ENCODE assay signal across 35 cellular contexts in genomic region chr9:101435601-101436079, GRCh38. TPM values are rescaled to one million over a fixed set of nuclear protein-coding genes. Genes with fewer than 3 reads are reported as not detected.
"Had no signal": no experiment of that assay in that cellular context is flagged by ENCODE, and none has a peak within 500 bp of the region (broad histone marks: within the 10 kb centered on the region; RNA-seq: fewer than 3 reads in every experiment).

Gene ALDOB (minus strand): TSS chr9:101435774. CDS start chr9:101430887, 4,887 bp downstream.

- H3K4me3 Mint-ChIP-seq: activated B cell treated with CpG ODN at 0.5 μM for 24 hours; activated CD8-positive, alpha-beta T cell treated with anti-CD3 and anti-CD28 coated beads, Interleukin-2, amount 10 ng/mL, durations not matched to agents 7 days and 5 days; activated naive CD4-positive, alpha-beta T cell treated with anti-CD3 and anti-CD28 coated beads, Interleukin-2, amount 50 U/mL, for 24 hours; activated naive CD8-positive, alpha-beta T cell treated with anti-CD3 and anti-CD28 coated beads, Interleukin-2, amount 10 ng/mL, durations not matched to agents 7 days and 5 days; activated T-cell treated with anti-CD3 and anti-CD28 coated beads, Interleukin-2, amount 50 U/mL, for 24 hours; IgD-negative memory B cell had no signal

- H3K36me3 Mint-ChIP-seq: activated naive CD4-positive, alpha-beta T cell treated with anti-CD3 and anti-CD28 coated beads, Interleukin-2, amount 50 U/mL, for 24 hours; activated naive CD8-positive, alpha-beta T cell treated with anti-CD3 and anti-CD28 coated beads, Interleukin-2, amount 10 ng/mL, durations not matched to agents 7 days and 5 days; IgD-negative memory B cell had no signal

- H3K4me1 ChIP-seq: ascending aorta, breast epithelium had no signal

- FAIRE-seq: RCC 7860 had no signal

- H3K27me3 ChIP-seq: ascending aorta, breast epithelium had no signal

- H3K36me3 ChIP-seq: ascending aorta, breast epithelium had no signal

- H3K9me3 ChIP-seq: ascending aorta, breast epithelium had no signal

- H3K27ac Mint-ChIP-seq: activated B cell treated with CpG ODN at 0.5 μM for 24 hours; activated CD8-positive, alpha-beta T cell treated with anti-CD3 and anti-CD28 coated beads, Interleukin-2, amount 10 ng/mL, durations not matched to agents 7 days and 5 days; activated naive CD4-positive, alpha-beta T cell treated with anti-CD3 and anti-CD28 coated beads, Interleukin-2, amount 50 U/mL, for 24 hours; activated naive CD8-positive, alpha-beta T cell treated with anti-CD3 and anti-CD28 coated beads, Interleukin-2, amount 10 ng/mL, durations not matched to agents 7 days and 5 days; activated T-cell treated with anti-CD3 and anti-CD28 coated beads, Interleukin-2, amount 50 U/mL, for 24 hours; activated T-helper 2 cell treated with anti-CD3 and anti-CD28 coated beads, Interferon-gamma antibody, Interleukin-2, Interleukin-4, amounts not matched to agents 10 μg/mL and 5 μg/mL and 100 μg/mL, durations not matched to agents 14 hours and 24 hours and 36 hours; IgD-negative memory B cell had no signal

- DNase-seq: activated B cell treated with CpG ODN at 0.5 μM for 24 hours; activated CD4-positive, alpha-beta T cell treated with anti-CD3 and anti-CD28 coated beads for 48 hours; activated CD4-positive, CD25-positive, alpha-beta regulatory T cell treated with anti-CD3 and anti-CD28 coated beads, Interleukin-2, amount 50 U/mL, for 72 hours; activated CD8-positive, alpha-beta T cell treated with anti-CD3 and anti-CD28 coated beads, Interleukin-2, amount 10 ng/mL, durations not matched to agents 7 days and 5 days; activated gamma-delta T cell; activated naive CD4-positive, alpha-beta T cell treated with Interleukin-2 at 50 U/mL for 16 hours; activated naive CD8-positive, alpha-beta T cell treated with anti-CD3 and anti-CD28 coated beads, Interleukin-2, amount 10 ng/mL, durations not matched to agents 7 days and 5 days; activated T-cell treated with anti-CD3 and anti-CD28 coated beads, Interleukin-2, amount 50 U/mL, for 24 hours; amygdala; Karpas-422; KBM-7; NCI-H1105 treated with DMSO at 0.1 percent for 48 hours; NCI-H1436; NCI-H1694 treated with DMSO at 0.1 percent for 48 hours; NCI-H2029; NCI-H345; NCI-H524 treated with DMSO at 0.1 percent for 48 hours; PC-3; SIG-M5; SW 1271; T-helper 1 cell; T-helper 2 cell; T-helper 9 cell had no signal

- H3K9me3 Mint-ChIP-seq: activated B cell treated with CpG ODN at 0.5 μM for 24 hours; activated naive CD4-positive, alpha-beta T cell treated with anti-CD3 and anti-CD28 coated beads, Interleukin-2, amount 50 U/mL, for 24 hours; activated T-cell treated with anti-CD3 and anti-CD28 coated beads, Interleukin-2, amount 50 U/mL, for 24 hours; activated T-helper 2 cell treated with anti-CD3 and anti-CD28 coated beads, Interferon-gamma antibody, Interleukin-2, Interleukin-4, amounts not matched to agents 10 μg/mL and 5 μg/mL and 100 μg/mL, durations not matched to agents 14 hours and 24 hours and 36 hours had no signal

- ATAC-seq: activated CD8-positive, alpha-beta T cell treated with anti-CD3 and anti-CD28 coated beads, Interleukin-2, amount 10 ng/mL, durations not matched to agents 7 days and 5 days; PC-3; Right ventricle myocardium inferior had no signal

- H3K27ac ChIP-seq: ascending aorta, breast epithelium, RWPE1, VCaP had no signal

- H3K4me1 Mint-ChIP-seq: activated B cell treated with CpG ODN at 0.5 μM for 24 hours; activated naive CD4-positive, alpha-beta T cell treated with anti-CD3 and anti-CD28 coated beads, Interleukin-2, amount 50 U/mL, for 24 hours; activated naive CD8-positive, alpha-beta T cell treated with anti-CD3 and anti-CD28 coated beads, Interleukin-2, amount 10 ng/mL, durations not matched to agents 7 days and 5 days had no signal

- H3K4me3 ChIP-seq: ascending aorta, breast epithelium had no signal

RNA-seq across cellular contexts. Expression of gene ALDOB, which starts in this region (rescaled TPM):
- total RNA-seq: activated B cell treated with CpG ODN at 0.5 μM for 24 hours; activated CD8-positive, alpha-beta T cell treated with anti-CD3 and anti-CD28 coated beads, Interleukin-2, amount 10 ng/mL, durations not matched to agents 7 days and 5 days; activated naive CD8-positive, alpha-beta T cell treated with anti-CD3 and anti-CD28 coated beads, Interleukin-2, amount 10 ng/mL, durations not matched to agents 7 days and 5 days; activated T-helper 2 cell treated with anti-CD3 and anti-CD28 coated beads, Interferon-gamma antibody, Interleukin-2, Interleukin-4, amounts not matched to agents 10 μg/mL and 5 μg/mL and 100 μg/mL, durations not matched to agents 14 hours and 24 hours and 36 hours; MCF 10A; NCI-H460; PC-3; SK-MEL-5 had no signal
